Comparison of ENCODE assay signal across 15 cellular contexts in the genomic region with DNA sequence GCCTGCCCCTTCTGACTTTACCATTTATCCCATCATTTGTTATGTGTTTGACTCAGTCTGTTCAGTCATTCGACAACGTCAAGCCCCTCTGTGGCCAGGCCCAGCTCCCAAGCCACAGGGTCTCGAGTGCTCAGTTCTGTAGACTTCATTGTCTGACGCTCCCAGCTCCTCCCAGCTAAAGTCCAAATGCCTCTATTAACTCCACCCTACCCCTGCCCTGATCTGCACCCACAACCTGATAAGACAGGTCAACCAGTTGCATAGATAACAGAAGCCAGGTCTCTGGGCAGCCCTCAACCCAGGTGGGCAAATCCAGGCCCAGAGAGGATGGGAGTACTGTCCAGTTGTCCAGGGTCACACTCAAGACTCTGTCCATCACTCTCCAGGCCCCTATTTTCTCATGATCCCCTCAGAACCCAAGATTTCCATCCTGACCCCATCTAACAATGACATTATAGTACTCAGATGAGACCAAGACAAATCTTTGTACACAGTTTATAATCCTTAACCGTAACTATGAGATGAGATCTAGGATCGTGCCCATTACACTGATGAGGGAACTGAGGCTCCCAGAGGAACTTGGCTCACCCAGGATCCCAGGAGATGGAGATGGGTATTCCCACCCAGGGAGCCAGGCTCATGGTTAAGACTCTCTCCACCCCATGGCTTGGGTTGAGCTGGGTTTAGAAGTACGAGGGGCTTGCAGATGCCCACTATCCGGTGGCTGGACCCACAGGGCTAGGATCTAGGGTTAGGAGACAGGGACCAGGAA. TPM values are rescaled to one million over a fixed set of nuclear protein-coding genes. Genes with fewer than 3 reads are reported as not detected.
DNase-seq lines count a peak whose midpoint lies in the region; ATAC-seq and TF ChIP-seq lines count a peak whose summit lies in the region.
"Had no signal": no experiment of that assay in that cellular context is flagged by ENCODE, and none has a peak within 500 bp of the region (broad histone marks: within the 10 kb centered on the region; RNA-seq: fewer than 3 reads in every experiment).

No MANE protein-coding gene starts in this region.

- H2BK5ac ChIP-seq in mesenchymal stem cell (ENCODE audit: low read depth, low read length, poor library complexity, severe bottlenecking), result no peak overlapping the region

- H3K79me2 ChIP-seq in PC-3 (ENCODE audit: low read length), result no peaks in the 10 kb centered on the region
- H3K79me2 ChIP-seq: parathyroid adenoma had no signal

- H3K4me1 ChIP-seq in mesenchymal stem cell (ENCODE audit: control insufficient read depth, insufficient read depth, low read depth, low read length) (peaks cover 24% of the 10 kb centered on the region), PC-3 (ENCODE audit: insufficient read depth, low read length) (no peaks in the 10 kb centered on the region)
- no peaks in the 10 kb centered on the region for H3K4me1 ChIP-seq in CD8-positive, alpha-beta T cell (ENCODE audit: insufficient read depth, low read length)
- H3K4me1 ChIP-seq: parathyroid adenoma had no signal

- POLR2A ChIA-PET in PC-3 (lab: Charles Lee; ENCODE audit: unreplicated experiment), result no interaction called here
- POLR2A ChIA-PET in CD8-positive, alpha-beta T cell (lab: Charles Lee), result no interaction called here

- H3K18ac ChIP-seq in mesenchymal stem cell (ENCODE audit: low read depth in 1 of 2, low read length in 2 of 2), result no peak overlapping the region

- no peak overlapping the region for H2BK15ac ChIP-seq in mesenchymal stem cell (ENCODE audit: low read depth, poor library complexity, severe bottlenecking)

- TF ChIP-seq CTCF in HFFc6 (IDR thresholded peaks at IDR 0.05) (no peak), chondrocyte (IDR thresholded peaks at IDR 0.05) (no peak), type B pancreatic cell (conservative IDR thresholded peaks at IDR 0.05) (no peak), PC-3 (conservative IDR thresholded peaks at IDR 0.05; ENCODE audit: low read depth, low read length) (no peak)
- TF ChIP-seq CTCF in CD8-positive, alpha-beta T cell (IDR thresholded peaks at IDR 0.05), result no peak

- H3K36me3 Mint-ChIP-seq in HFFc6 (ENCODE audit: low read depth) (peaks cover 5% of the 10 kb centered on the region), chondrocyte (ENCODE audit: low read depth) (peaks cover 3% of the 10 kb centered on the region), type B pancreatic cell (peaks cover 4% of the 10 kb centered on the region)
- peaks cover 20% of the 10 kb centered on the region for H3K36me3 Mint-ChIP-seq in CD8-positive, alpha-beta T cell

- peaks cover 8% of the 10 kb centered on the region for H3K4me1 Mint-ChIP-seq in HFFc6 (ENCODE audit: low read depth)
- H3K4me1 Mint-ChIP-seq in chondrocyte (ENCODE audit: low read depth), result peaks cover 22% of the 10 kb centered on the region
- H3K4me1 Mint-ChIP-seq in type B pancreatic cell (ENCODE audit: unreplicated experiment), result no peaks in the 10 kb centered on the region
- H3K4me1 Mint-ChIP-seq in CD8-positive, alpha-beta T cell (ENCODE audit: low read depth), result peaks cover 5% of the 10 kb centered on the region

- intact Hi-C loops in PC-3 (cut with micrococcal nuclease), result no loop called here
- intact Hi-C loops in CD8-positive, alpha-beta T cell (cut with DNase I, micrococcal nuclease), result no loop called here

- H3K27ac ChIP-seq in mesenchymal stem cell (ENCODE audit: low read length, poor library complexity, severe bottlenecking), result no peak overlapping the region
- H3K27ac ChIP-seq in PC-3 (ENCODE audit: low read length), result no peak overlapping the region
- H3K27ac ChIP-seq in CD8-positive, alpha-beta T cell (ENCODE audit: low read depth, low read length), result no peak overlapping the region
- H3K27ac ChIP-seq: parathyroid adenoma had no signal

- H3F3A ChIP-seq in PC-3 (ENCODE audit: low read length, unreplicated experiment), result no peaks in the 10 kb centered on the region

- peaks cover 16 to 29% of the 10 kb centered on the region in 2 experiments for H3K36me3 ChIP-seq in mesenchymal stem cell (ENCODE audit: control insufficient read depth in 1 of 2, insufficient read depth in 2 of 2, low read depth in 1 of 2, low read length in 2 of 2)
- H3K36me3 ChIP-seq in PC-3 (ENCODE audit: low read depth, low read length), result peaks cover 5% of the 10 kb centered on the region; the same call in 1 of the 2 replicates
- H3K36me3 ChIP-seq in CD8-positive, alpha-beta T cell (ENCODE audit: insufficient read depth, low read length), result peaks cover 8% of the 10 kb centered on the region

- H3K27me3 ChIP-seq in mesenchymal stem cell (ENCODE audit: control insufficient read depth in 1 of 2, insufficient read depth in 1 of 2, low read length in 2 of 2), result peaks cover 12 to 43% of the 10 kb centered on the region in 2 experiments
- H3K27me3 ChIP-seq in PC-3 (ENCODE audit: low read length), result no peaks in the 10 kb centered on the region
- H3K27me3 ChIP-seq in CD8-positive, alpha-beta T cell (ENCODE audit: insufficient read depth, low read length), result no peaks in the 10 kb centered on the region

- H3K4ac ChIP-seq in mesenchymal stem cell (ENCODE audit: low read depth in 1 of 2, low read length in 2 of 2), result peak overlapping the region in 1 of 2 experiments; percentile 35

- peak overlapping the region; percentile 11 for H4K91ac ChIP-seq in mesenchymal stem cell (ENCODE audit: low read length)

- no peak overlapping the region for H2BK120ac ChIP-seq in mesenchymal stem cell (ENCODE audit: low read depth, low read length)

- no peak overlapping the region for H3K14ac ChIP-seq in mesenchymal stem cell (ENCODE audit: low read length in 2 of 2)

- no peak overlapping the region for H3K9ac ChIP-seq in mesenchymal stem cell (ENCODE audit: low read length)
- H3K9ac ChIP-seq in PC-3 (ENCODE audit: low read length), result no peak overlapping the region
- H3K9ac ChIP-seq: parathyroid adenoma had no signal

- H2AK5ac ChIP-seq in mesenchymal stem cell (ENCODE audit: low read length, severe bottlenecking), result peak overlapping the region; percentile 7

- no peaks in the 10 kb centered on the region for H3K9me2 ChIP-seq in PC-3 (replicated peaks; ENCODE audit: low read length)

- H3K27me3 Mint-ChIP-seq in HFFc6 (ENCODE audit: insufficient read depth) (peaks cover 14% of the 10 kb centered on the region), chondrocyte (ENCODE audit: low read depth) (no peaks in the 10 kb centered on the region), type B pancreatic cell (peaks cover 17% of the 10 kb centered on the region)
- peaks cover 13% of the 10 kb centered on the region for H3K27me3 Mint-ChIP-seq in CD8-positive, alpha-beta T cell (ENCODE audit: low read depth)

- DNase-seq in HFFc6 (no peak), chondrocyte (ENCODE audit: low spot score) (no peak), mesenchymal stem cell (no peak), type B pancreatic cell (ENCODE audit: extremely low spot score, unreplicated experiment) (no peak), NCI-H187 (lab: John Stamatoyannopoulos, UW) (no peak), PC-3 (no peak)
- DNase-seq in CD8-positive, alpha-beta T cell, result no peak
- DNase-seq: activated naive CD4-positive, alpha-beta T cell treated with anti-CD3 and anti-CD28 coated beads for 36 hours; mammary epithelial cell; NCI-H2081; RPMI8226; T-cell had no signal

- no peak overlapping the region for H3K27ac Mint-ChIP-seq in HFFc6
- H3K27ac Mint-ChIP-seq in chondrocyte (ENCODE audit: unreplicated experiment), result no peak overlapping the region
- peak overlapping the region; percentile 69 for H3K27ac Mint-ChIP-seq in type B pancreatic cell
- no peak overlapping the region for H3K27ac Mint-ChIP-seq in CD8-positive, alpha-beta T cell
- H3K27ac Mint-ChIP-seq: activated naive CD4-positive, alpha-beta T cell treated with anti-CD3 and anti-CD28 coated beads for 36 hours; stimulated activated naive CD8-positive, alpha-beta T cell treated with anti-CD3 and anti-CD28 coated beads, Interleukin-15, Interleukin-2, amounts not matched to agents 100 ng/mL and 50 ng/mL, for 24 hours; T-cell had no signal

- CTCF ChIA-PET in PC-3 (lab: Charles Lee), result no interaction called here
- CTCF ChIA-PET in CD8-positive, alpha-beta T cell (lab: Charles Lee), result no interaction called here

- H3K9me3 ChIP-seq in mesenchymal stem cell (ENCODE audit: control insufficient read depth, low read length) (no peaks in the 10 kb centered on the region), PC-3 (ENCODE audit: low read length) (no peaks in the 10 kb centered on the region)
- no peaks in the 10 kb centered on the region for H3K9me3 ChIP-seq in CD8-positive, alpha-beta T cell (ENCODE audit: low read length)

- H3K79me1 ChIP-seq in mesenchymal stem cell (replicated peaks; ENCODE audit: low read length, poor library complexity, severe bottlenecking), result peaks cover 5% of the 10 kb centered on the region

- H2BK12ac ChIP-seq in mesenchymal stem cell (ENCODE audit: low read length in 2 of 2), result no peak overlapping the region

- H4K8ac ChIP-seq in mesenchymal stem cell (ENCODE audit: low read length), result peak overlapping the region; percentile 61

- H3K4me3 ChIP-seq in mesenchymal stem cell (ENCODE audit: insufficient read depth in 1 of 2, low read depth in 1 of 2, low read length in 2 of 2) (no peak overlapping the region), PC-3 (ENCODE audit: low read length) (no peak overlapping the region)
- no peak overlapping the region for H3K4me3 ChIP-seq in CD8-positive, alpha-beta T cell (ENCODE audit: low read depth, low read length)

- no peaks in the 10 kb centered on the region for H3K9me3 Mint-ChIP-seq in HFFc6
- no peaks in the 10 kb centered on the region for H3K9me3 Mint-ChIP-seq in chondrocyte (ENCODE audit: low read depth)
- no peaks in the 10 kb centered on the region for H3K9me3 Mint-ChIP-seq in type B pancreatic cell
- H3K9me3 Mint-ChIP-seq in CD8-positive, alpha-beta T cell, result no peaks in the 10 kb centered on the region
- H3K9me3 Mint-ChIP-seq: activated naive CD4-positive, alpha-beta T cell treated with anti-CD3 and anti-CD28 coated beads for 36 hours; stimulated activated naive CD8-positive, alpha-beta T cell treated with anti-CD3 and anti-CD28 coated beads, Interleukin-15, Interleukin-2, amounts not matched to agents 100 ng/mL and 50 ng/mL, for 24 hours; T-cell had no signal

- H3K23ac ChIP-seq in mesenchymal stem cell (ENCODE audit: low read length in 2 of 2), result no peak overlapping the region

- ATAC-seq in PC-3, result no peak
- ATAC-seq in CD8-positive, alpha-beta T cell, result no peak
- ATAC-seq: T-cell had no signal

- H3K4me2 ChIP-seq in mesenchymal stem cell (ENCODE audit: low read length, poor library complexity, severe bottlenecking) (peak overlapping the region; percentile 65), PC-3 (ENCODE audit: low read length) (no peak overlapping the region)

- no peak overlapping the region for H2AFZ ChIP-seq in mesenchymal stem cell (ENCODE audit: low read depth, low read length)
- H2AFZ ChIP-seq in PC-3 (ENCODE audit: low read length), result no peak overlapping the region

- BruUV-seq in PC-3 (replicated peaks; lab: Mats Ljungman, UMichigan), result no TSS peak

- 94% methylated on average over 8 of the region's 8 CpGs for WGBS in mesenchymal stem cell

- H3K4me3 Mint-ChIP-seq in HFFc6, result peak overlapping the region; percentile 35; the same call in 1 of the 2 replicates
- peak overlapping the region; percentile 62 for H3K4me3 Mint-ChIP-seq in chondrocyte (ENCODE audit: unreplicated experiment)
- H3K4me3 Mint-ChIP-seq in type B pancreatic cell, result peak overlapping the region; percentile 78
- no peak overlapping the region for H3K4me3 Mint-ChIP-seq in CD8-positive, alpha-beta T cell
- H3K4me3 Mint-ChIP-seq: activated naive CD4-positive, alpha-beta T cell treated with anti-CD3 and anti-CD28 coated beads for 36 hours; stimulated activated naive CD8-positive, alpha-beta T cell treated with anti-CD3 and anti-CD28 coated beads, Interleukin-15, Interleukin-2, amounts not matched to agents 100 ng/mL and 50 ng/mL, for 24 hours; T-cell had no signal

- H4K20me1 ChIP-seq in PC-3 (ENCODE audit: low read length), result no peaks in the 10 kb centered on the region

RNA-seq across cellular contexts. Expression of a gene that starts 1.1 kb away (rescaled TPM):
- total RNA-seq in HFFc6 (2021; fragmentation: NEBNext Ultra II Directional; extraction: Animal tissue kit (Norgen Biotek cat#: 25700)), result under 1 TPM in 3 of 6 experiments, not detected in 3; 0.23 to 0.45 (median 0.28) TPM
- total RNA-seq in chondrocyte (2.7 to 5.9 TPM (median 3.7 TPM) in 3 replicates), type B pancreatic cell (ENCODE audit: low replicate concordance) (5.4 and 6.4 TPM in 2 replicates), PC-3 (2014; rRNA removed) (not detected in 2 replicates)
- polyA plus RNA-seq in mesenchymal stem cell (2013, experiment 1 of 2), result 3.2 TPM
- 3.1 TPM for polyA plus RNA-seq in mesenchymal stem cell (2013, experiment 2 of 2)
- total RNA-seq in CD8-positive, alpha-beta T cell, result not detected
- total RNA-seq: activated naive CD4-positive, alpha-beta T cell treated with anti-CD3 and anti-CD28 coated beads for 36 hours; dermis microvascular lymphatic vessel endothelial cell; mammary epithelial cell; T-cell had no signal
- polyA plus RNA-seq: mammary epithelial cell had no signal

RNA-seq across cellular contexts. Expression of a gene that starts 48.3 kb away (rescaled TPM):
- 10 to 100 TPM; 37.7 to 47.0 (median 44.4) TPM for total RNA-seq in HFFc6 (2021; fragmentation: NEBNext Ultra II Directional; extraction: Animal tissue kit (Norgen Biotek cat#: 25700))
- total RNA-seq in chondrocyte, result 40.7 to 50.1 TPM (median 45.0 TPM) in 3 replicates
- 35.7 TPM for polyA plus RNA-seq in mesenchymal stem cell (2013, experiment 1 of 2)
- polyA plus RNA-seq in mesenchymal stem cell (2013, experiment 2 of 2), result 31.6 TPM
- 60.8 and 86.8 TPM in 2 replicates for total RNA-seq in type B pancreatic cell (ENCODE audit: low replicate concordance)
- 42.1 and 44.0 TPM in 2 replicates for total RNA-seq in PC-3 (2014; rRNA removed)
- total RNA-seq in CD8-positive, alpha-beta T cell, result 10 to 100 TPM; 60.9 to 68.2 TPM

RNA-seq across cellular contexts. Expression of a gene that starts 48.6 kb away (rescaled TPM):
- 10 to 100 TPM; 24.8 to 33.0 (median 29.4) TPM for total RNA-seq in HFFc6 (2021; fragmentation: NEBNext Ultra II Directional; extraction: Animal tissue kit (Norgen Biotek cat#: 25700))
- total RNA-seq in chondrocyte (41.7 to 54.0 TPM (median 45.4 TPM) in 3 replicates), type B pancreatic cell (ENCODE audit: low replicate concordance) (68.6 and 83.3 TPM in 2 replicates), PC-3 (2014; rRNA removed) (32.6 and 44.2 TPM in 2 replicates)
- polyA plus RNA-seq in mesenchymal stem cell (2013, experiment 1 of 2), result 15.4 TPM
- polyA plus RNA-seq in mesenchymal stem cell (2013, experiment 2 of 2), result 16.1 TPM
- 100 to 1,000 TPM; 137 to 139 TPM for total RNA-seq in CD8-positive, alpha-beta T cell
